Comparison of ENCODE assay signal across 1 cellular context in the genomic region with DNA sequence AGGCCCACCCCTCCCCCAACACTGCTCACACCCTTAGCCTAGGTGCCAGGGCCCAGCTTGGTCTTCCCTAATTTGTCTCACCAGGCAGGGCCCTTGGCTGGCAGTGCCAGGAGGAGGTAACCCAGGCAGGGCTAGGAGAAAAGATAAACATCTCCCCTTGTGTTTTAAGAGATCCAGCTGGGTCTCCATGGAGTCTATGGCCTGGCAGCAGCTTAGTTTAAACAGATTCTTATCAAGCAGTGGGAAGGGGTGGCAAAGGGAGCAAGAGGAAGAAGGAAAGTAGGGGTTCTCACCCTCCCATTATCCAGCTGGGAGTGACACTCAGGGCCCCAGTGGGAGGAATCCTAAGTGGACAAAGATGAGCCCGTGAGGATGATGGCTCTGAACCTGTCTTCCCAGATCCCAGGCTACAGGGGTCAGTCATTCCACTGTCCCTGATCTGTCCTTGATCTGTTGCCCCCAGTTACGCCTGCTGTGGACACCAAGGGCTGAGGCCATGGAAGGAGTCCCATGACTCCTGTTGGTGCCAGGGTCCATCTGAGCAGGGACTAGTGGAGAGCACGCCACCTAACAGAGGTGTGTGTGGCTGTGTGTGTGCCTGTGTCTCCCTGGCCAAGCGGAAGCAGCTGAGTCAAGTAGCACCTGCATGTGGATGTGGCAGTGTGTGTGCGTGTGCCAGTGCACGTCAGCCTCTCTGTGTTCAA.
TF ChIP-seq lines count a peak whose summit lies in the region.

No MANE protein-coding gene starts in this region.

TF ChIP-seq in GM23338, 12 proteins besides CTCF, POLR2A, EP300 and RAD21:
- no peak for TF ChIP-seq STAT1 (IDR thresholded peaks at IDR 0.05; ENCODE audit: unreplicated experiment)
- TF ChIP-seq, protein P1, sequence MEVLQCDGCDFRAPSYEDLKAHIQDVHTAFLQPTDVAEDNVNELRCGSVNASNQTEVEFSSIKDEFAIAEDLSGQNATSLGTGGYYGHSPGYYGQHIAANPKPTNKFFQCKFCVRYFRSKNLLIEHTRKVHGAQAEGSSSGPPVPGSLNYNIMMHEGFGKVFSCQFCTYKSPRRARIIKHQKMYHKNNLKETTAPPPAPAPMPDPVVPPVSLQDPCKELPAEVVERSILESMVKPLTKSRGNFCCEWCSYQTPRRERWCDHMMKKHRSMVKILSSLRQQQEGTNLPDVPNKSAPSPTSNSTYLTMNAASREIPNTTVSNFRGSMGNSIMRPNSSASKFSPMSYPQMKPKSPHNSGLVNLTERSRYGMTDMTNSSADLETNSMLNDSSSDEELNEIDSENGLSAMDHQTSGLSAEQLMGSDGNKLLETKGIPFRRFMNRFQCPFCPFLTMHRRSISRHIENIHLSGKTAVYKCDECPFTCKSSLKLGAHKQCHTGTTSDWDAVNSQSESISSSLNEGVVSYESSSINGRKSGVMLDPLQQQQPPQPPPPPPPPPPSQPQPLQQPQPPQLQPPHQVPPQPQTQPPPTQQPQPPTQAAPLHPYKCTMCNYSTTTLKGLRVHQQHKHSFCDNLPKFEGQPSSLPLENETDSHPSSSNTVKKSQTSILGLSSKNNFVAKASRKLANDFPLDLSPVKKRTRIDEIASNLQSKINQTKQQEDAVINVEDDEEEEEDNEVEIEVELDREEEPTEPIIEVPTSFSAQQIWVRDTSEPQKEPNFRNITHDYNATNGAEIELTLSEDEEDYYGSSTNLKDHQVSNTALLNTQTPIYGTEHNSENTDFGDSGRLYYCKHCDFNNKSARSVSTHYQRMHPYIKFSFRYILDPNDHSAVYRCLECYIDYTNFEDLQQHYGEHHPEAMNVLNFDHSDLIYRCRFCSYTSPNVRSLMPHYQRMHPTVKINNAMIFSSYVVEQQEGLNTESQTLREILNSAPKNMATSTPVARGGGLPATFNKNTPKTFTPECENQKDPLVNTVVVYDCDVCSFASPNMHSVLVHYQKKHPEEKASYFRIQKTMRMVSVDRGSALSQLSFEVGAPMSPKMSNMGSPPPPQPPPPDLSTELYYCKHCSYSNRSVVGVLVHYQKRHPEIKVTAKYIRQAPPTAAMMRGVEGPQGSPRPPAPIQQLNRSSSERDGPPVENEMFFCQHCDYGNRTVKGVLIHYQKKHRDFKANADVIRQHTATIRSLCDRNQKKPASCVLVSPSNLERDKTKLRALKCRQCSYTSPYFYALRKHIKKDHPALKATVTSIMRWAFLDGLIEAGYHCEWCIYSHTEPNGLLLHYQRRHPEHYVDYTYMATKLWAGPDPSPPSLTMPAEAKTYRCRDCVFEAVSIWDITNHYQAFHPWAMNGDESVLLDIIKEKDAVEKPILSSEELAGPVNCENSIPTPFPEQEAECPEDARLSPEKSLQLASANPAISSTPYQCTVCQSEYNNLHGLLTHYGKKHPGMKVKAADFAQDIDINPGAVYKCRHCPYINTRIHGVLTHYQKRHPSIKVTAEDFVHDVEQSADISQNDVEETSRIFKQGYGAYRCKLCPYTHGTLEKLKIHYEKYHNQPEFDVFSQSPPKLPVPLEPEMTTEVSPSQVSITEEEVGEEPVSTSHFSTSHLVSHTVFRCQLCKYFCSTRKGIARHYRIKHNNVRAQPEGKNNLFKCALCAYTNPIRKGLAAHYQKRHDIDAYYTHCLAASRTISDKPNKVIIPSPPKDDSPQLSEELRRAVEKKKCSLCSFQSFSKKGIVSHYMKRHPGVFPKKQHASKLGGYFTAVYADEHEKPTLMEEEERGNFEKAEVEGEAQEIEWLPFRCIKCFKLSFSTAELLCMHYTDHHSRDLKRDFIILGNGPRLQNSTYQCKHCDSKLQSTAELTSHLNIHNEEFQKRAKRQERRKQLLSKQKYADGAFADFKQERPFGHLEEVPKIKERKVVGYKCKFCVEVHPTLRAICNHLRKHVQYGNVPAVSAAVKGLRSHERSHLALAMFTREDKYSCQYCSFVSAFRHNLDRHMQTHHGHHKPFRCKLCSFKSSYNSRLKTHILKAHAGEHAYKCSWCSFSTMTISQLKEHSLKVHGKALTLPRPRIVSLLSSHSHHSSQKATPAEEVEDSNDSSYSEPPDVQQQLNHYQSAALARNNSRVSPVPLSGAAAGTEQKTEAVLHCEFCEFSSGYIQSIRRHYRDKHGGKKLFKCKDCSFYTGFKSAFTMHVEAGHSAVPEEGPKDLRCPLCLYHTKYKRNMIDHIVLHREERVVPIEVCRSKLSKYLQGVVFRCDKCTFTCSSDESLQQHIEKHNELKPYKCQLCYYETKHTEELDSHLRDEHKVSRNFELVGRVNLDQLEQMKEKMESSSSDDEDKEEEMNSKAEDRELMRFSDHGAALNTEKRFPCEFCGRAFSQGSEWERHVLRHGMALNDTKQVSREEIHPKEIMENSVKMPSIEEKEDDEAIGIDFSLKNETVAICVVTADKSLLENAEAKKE (CRISPR knock-in tag; IDR thresholded peaks at IDR 0.05), result no peak
- no peak for TF ChIP-seq NANOG (IDR thresholded peaks at IDR 0.05; ENCODE audit: borderline replicate concordance)
- TF ChIP-seq ZNF331 (CRISPR knock-in tag; IDR thresholded peaks at IDR 0.05; ENCODE audit: low read depth), result no peak
- TF ChIP-seq, protein P2, sequence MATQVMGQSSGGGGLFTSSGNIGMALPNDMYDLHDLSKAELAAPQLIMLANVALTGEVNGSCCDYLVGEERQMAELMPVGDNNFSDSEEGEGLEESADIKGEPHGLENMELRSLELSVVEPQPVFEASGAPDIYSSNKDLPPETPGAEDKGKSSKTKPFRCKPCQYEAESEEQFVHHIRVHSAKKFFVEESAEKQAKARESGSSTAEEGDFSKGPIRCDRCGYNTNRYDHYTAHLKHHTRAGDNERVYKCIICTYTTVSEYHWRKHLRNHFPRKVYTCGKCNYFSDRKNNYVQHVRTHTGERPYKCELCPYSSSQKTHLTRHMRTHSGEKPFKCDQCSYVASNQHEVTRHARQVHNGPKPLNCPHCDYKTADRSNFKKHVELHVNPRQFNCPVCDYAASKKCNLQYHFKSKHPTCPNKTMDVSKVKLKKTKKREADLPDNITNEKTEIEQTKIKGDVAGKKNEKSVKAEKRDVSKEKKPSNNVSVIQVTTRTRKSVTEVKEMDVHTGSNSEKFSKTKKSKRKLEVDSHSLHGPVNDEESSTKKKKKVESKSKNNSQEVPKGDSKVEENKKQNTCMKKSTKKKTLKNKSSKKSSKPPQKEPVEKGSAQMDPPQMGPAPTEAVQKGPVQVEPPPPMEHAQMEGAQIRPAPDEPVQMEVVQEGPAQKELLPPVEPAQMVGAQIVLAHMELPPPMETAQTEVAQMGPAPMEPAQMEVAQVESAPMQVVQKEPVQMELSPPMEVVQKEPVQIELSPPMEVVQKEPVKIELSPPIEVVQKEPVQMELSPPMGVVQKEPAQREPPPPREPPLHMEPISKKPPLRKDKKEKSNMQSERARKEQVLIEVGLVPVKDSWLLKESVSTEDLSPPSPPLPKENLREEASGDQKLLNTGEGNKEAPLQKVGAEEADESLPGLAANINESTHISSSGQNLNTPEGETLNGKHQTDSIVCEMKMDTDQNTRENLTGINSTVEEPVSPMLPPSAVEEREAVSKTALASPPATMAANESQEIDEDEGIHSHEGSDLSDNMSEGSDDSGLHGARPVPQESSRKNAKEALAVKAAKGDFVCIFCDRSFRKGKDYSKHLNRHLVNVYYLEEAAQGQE (IDR thresholded peaks at IDR 0.05; ENCODE audit: unreplicated experiment), result no peak
- TF ChIP-seq CREB1 (CRISPR knock-in tag; IDR thresholded peaks at IDR 0.05; ENCODE audit: low read depth), result no peak
- TF ChIP-seq POLR2AphosphoS5 (IDR thresholded peaks at IDR 0.05; ENCODE audit: low read depth), result no peak
- TF ChIP-seq, protein P3, sequence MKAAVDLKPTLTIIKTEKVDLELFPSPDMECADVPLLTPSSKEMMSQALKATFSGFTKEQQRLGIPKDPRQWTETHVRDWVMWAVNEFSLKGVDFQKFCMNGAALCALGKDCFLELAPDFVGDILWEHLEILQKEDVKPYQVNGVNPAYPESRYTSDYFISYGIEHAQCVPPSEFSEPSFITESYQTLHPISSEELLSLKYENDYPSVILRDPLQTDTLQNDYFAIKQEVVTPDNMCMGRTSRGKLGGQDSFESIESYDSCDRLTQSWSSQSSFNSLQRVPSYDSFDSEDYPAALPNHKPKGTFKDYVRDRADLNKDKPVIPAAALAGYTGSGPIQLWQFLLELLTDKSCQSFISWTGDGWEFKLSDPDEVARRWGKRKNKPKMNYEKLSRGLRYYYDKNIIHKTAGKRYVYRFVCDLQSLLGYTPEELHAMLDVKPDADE (IDR thresholded peaks at IDR 0.05), result no peak
- TF ChIP-seq ZNF114 (CRISPR knock-in tag; IDR thresholded peaks at IDR 0.05), result no peak
- TF ChIP-seq EZH2phosphoT487 (IDR thresholded peaks at IDR 0.05; ENCODE audit: unreplicated experiment), result no peak
- TF ChIP-seq EZH2 (IDR thresholded peaks at IDR 0.05; ENCODE audit: low read depth, unreplicated experiment), result no peak
- TF ChIP-seq JUNB (IDR thresholded peaks at IDR 0.05; ENCODE audit: unreplicated experiment), result no peak
